Comparison of ENCODE assay signal across 1 cellular context in the genomic region with DNA sequence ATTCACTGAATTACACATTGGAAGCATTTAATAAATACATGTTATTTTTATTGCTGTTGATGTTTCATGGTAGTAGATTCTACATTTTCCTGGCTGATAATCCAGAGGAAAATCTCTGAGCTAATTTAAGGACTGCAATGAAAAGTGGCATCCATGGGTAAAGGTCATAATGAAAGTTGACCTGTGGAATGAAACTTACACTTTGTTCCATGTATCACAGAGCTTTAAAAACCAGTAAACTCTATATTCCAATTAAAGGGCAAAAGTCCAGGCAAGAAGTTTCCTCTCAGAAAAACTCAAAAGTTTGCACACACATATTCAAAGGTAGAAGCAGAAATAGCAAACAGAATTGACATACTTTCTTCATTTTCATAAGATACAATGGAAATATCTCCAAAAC.
TF ChIP-seq lines count a peak whose summit lies in the region.

No MANE protein-coding gene starts in this region.

TF ChIP-seq in liver, 16 proteins besides CTCF, POLR2A, EP300 and RAD21:
- TF ChIP-seq ZBTB33 (IDR thresholded peaks at IDR 0.05) (no peak), HNF4G (IDR thresholded peaks at IDR 0.05) (no peak), NR2F2 (IDR thresholded peaks at IDR 0.05) (no peak), HNF4A (conservative IDR thresholded peaks at IDR 0.05) (peak; percentile 76 to 85), JUND (IDR thresholded peaks at IDR 0.05) (no peak), YY1 (IDR thresholded peaks at IDR 0.05) (no peak), GABPA (IDR thresholded peaks at IDR 0.05 in 1 of 2, conservative IDR thresholded peaks at IDR 0.05 in 1 of 2) (no peak), EGR1 (IDR thresholded peaks at IDR 0.05; ENCODE audit: low read depth in 2 of 2) (no peak), RXRA (IDR thresholded peaks at IDR 0.05) (peak in 1 of 2 donors; percentile 23), REST (IDR thresholded peaks at IDR 0.05) (no peak), FOXA2 (IDR thresholded peaks at IDR 0.05) (no peak)
- TF ChIP-seq, protein P1, sequence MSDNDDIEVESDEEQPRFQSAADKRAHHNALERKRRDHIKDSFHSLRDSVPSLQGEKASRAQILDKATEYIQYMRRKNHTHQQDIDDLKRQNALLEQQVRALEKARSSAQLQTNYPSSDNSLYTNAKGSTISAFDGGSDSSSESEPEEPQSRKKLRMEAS (IDR thresholded peaks at IDR 0.05), result no peak
